ENCODE assay signal across 23 cellular contexts in the genomic region with DNA sequence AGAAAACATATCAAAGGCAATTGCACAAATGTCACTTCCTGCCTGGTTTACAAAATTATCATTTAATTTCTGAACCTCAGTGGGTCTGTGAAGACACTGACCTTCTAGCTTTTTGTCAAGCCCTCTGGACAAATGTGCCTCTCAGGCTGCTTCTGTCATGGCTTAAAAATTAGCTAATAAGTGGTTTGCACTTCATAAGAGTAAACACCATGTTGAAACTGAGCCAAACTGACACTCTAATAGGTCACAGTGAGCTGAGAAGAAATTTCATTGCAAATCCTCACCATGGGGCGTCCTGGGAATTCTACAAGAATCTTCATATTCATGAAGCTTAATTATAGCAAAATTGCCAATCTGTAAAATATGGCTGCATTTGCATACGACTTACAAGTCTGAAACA.
DNase-seq lines count a peak whose midpoint lies in the region; ATAC-seq, FAIRE-seq and TF ChIP-seq lines count a peak whose summit lies in the region.
"Had no signal": no experiment of that assay in that cellular context is flagged by ENCODE, and none has a peak within 500 bp of the region (broad histone marks: within the 10 kb centered on the region; RNA-seq: fewer than 3 reads in every experiment).

No MANE protein-coding gene starts in this region.

- DNase-seq in HepG2 (ENCODE audit: low spot score), result no peak
- peak; percentile 15 for DNase-seq in NCI-H146 treated with DMSO at 0.1 percent for 48 hours (lab: John Stamatoyannopoulos, UW; ENCODE audit: unreplicated experiment)
- no peak for DNase-seq in stimulated activated naive CD8-positive, alpha-beta T cell treated with anti-CD3 and anti-CD28 coated beads, Interleukin-15, Interleukin-2, amounts not matched to agents 100 U/mL and 50 U/mL, for 24 hours
- DNase-seq: activated CD4-positive, alpha-beta T cell treated with anti-CD3 and anti-CD28 coated beads for 4 hours; activated T-cell treated with anti-CD3 and anti-CD28 coated beads, Interleukin-2, amount 50 U/mL, for 4 hours; C1 segment of cervical spinal cord; Calu3; effector CD4-positive, alpha-beta T cell; heart left ventricle; naive thymus-derived CD8-positive, alpha-beta T cell; NCI-H1048; small intestine; stimulated activated CD4-positive, alpha-beta T cell treated with anti-CD3 and anti-CD28 coated beads, Interleukin-2, amount 100 ng/mL, for 24 hours; T-helper 2 cell had no signal

- H3K27me3 ChIP-seq in liver (ENCODE audit: control insufficient read depth in 4 of 4, insufficient read depth in 4 of 4, low read length in 3 of 4) (no peaks in the 10 kb centered on the region), HepG2 (ENCODE audit: control insufficient read depth in 1 of 2, insufficient read depth in 2 of 2, low read length in 2 of 2) (no peaks in the 10 kb centered on the region)
- H3K27me3 ChIP-seq: body of pancreas had no signal

- FAIRE-seq in HepG2 (lab: Jason Lieb, UNC), result no peak
- FAIRE-seq: small intestine, urothelium cell line had no signal

- in situ Hi-C loops in HepG2 (cut with HindIII; ENCODE audit: extremely low pct_ligation_motif_present, low pct_unique_long_range_greater_than_20kb), result no loop called here

- intact Hi-C loops in HepG2 (cut with micrococcal nuclease; ENCODE audit: unreplicated experiment), result no loop called here

- TF ChIP-seq POLR2A in HepG2 (IDR thresholded peaks at IDR 0.05; ENCODE audit: insufficient read depth in 1 of 2, low read depth in 2 of 2, low read length in 2 of 2), result no peak

- no peak overlapping the region for H3K9ac ChIP-seq in liver (ENCODE audit: low read depth in 1 of 2, low read length in 2 of 2)
- H3K9ac ChIP-seq in HepG2 (ENCODE audit: insufficient read depth, low read depth, low read length), result no peak overlapping the region

- H3K4me3 ChIP-seq in liver (ENCODE audit: low read depth in 1 of 3, low read length in 3 of 3) (no peak overlapping the region), HepG2 (replicated peaks in 1 of 3; ENCODE audit: insufficient read depth in 1 of 3, low read depth in 2 of 3, low read length in 3 of 3) (no peak overlapping the region)
- H3K4me3 ChIP-seq: body of pancreas, heart left ventricle had no signal

- no peak overlapping the region for H3K27ac ChIP-seq in liver (ENCODE audit: low read depth in 1 of 2, low read length in 2 of 2)
- H3K27ac ChIP-seq in HepG2 (ENCODE audit: extremely low read length, insufficient read depth, low read length), result no peak overlapping the region
- peak overlapping the region; percentile 17; the same call in 1 of the 2 replicates for H3K27ac ChIP-seq in VCaP
- H3K27ac ChIP-seq: body of pancreas, epithelial cell of prostate, heart left ventricle had no signal

- TF ChIP-seq RAD21 in liver (IDR thresholded peaks at IDR 0.05) (no peak), HepG2 (CRISPR knock-in tag; IDR thresholded peaks at IDR 0.05) (no peak)

- no peak overlapping the region for H2AFZ ChIP-seq in HepG2 (ENCODE audit: low read length)

- H3K36me3 ChIP-seq in liver (ENCODE audit: control insufficient read depth in 4 of 4, insufficient read depth in 3 of 4, low read depth in 1 of 4, low read length in 3 of 4) (no peaks in the 10 kb centered on the region), HepG2 (replicated peaks in 1 of 2; ENCODE audit: control insufficient read depth in 1 of 2, insufficient read depth in 2 of 2, low read length in 2 of 2) (no peaks in the 10 kb centered on the region)
- H3K36me3 ChIP-seq: heart left ventricle had no signal

- CTCF ChIA-PET in HepG2 (lab: Yijun Ruan, JAX; ENCODE audit: low intra/inter-chr PET ratio, low total read pairs), result no interaction called here

- H3K4me1 ChIP-seq in liver (ENCODE audit: control insufficient read depth in 4 of 4, insufficient read depth in 4 of 4, low read length in 3 of 4), result no peaks in the 10 kb centered on the region
- H3K4me1 ChIP-seq in HepG2 (ENCODE audit: insufficient read depth, low read length), result no peaks in the 10 kb centered on the region
- H3K4me1 ChIP-seq: heart left ventricle had no signal

- TF ChIP-seq CTCF in liver (IDR thresholded peaks at IDR 0.05; ENCODE audit: low read depth, low read length, missing input control) (no peak), HepG2 (CRISPR knock-in tag; IDR thresholded peaks at IDR 0.05) (no peak), VCaP (conservative IDR thresholded peaks at IDR 0.05) (no peak)

- POLR2A ChIA-PET in HepG2 (lab: Yijun Ruan, JAX), result no interaction called here

- H3K9me3 ChIP-seq in liver (ENCODE audit: control insufficient read depth in 4 of 4, low read length in 3 of 4) (peaks cover 0 to 4% (median 1%) of the 10 kb centered on the region in 4 donors), HepG2 (ENCODE audit: low read length) (peaks cover 95% of the 10 kb centered on the region)
- H3K9me3 ChIP-seq: body of pancreas, heart left ventricle had no signal

- no TSS peak for BruUV-seq in HepG2 (replicated peaks; lab: Mats Ljungman, UMichigan)

- WGBS in liver, result 44% methylated on average over 2 of the region's 2 CpGs
- 5% methylated on average over 2 of the region's 2 CpGs for WGBS in HepG2 (ENCODE audit: low lambda C conversion rate)

- no peak overlapping the region for H3K4me2 ChIP-seq in HepG2 (ENCODE audit: low read depth, low read length)

- TF ChIP-seq EP300 in HepG2 (IDR thresholded peaks at IDR 0.05; ENCODE audit: low read depth in 2 of 2, low read length in 2 of 2) (no peak), HepG2 (CRISPR knock-in tag; IDR thresholded peaks at IDR 0.05; ENCODE audit: borderline replicate concordance) (no peak)

- no peaks in the 10 kb centered on the region for H4K20me1 ChIP-seq in HepG2 (ENCODE audit: insufficient read depth, low read length)

- no peaks in the 10 kb centered on the region for H3K79me2 ChIP-seq in HepG2 (ENCODE audit: insufficient read depth, low read length)

- ATAC-seq in HepG2, result no peak
- no peak for ATAC-seq in HG03025 (IDR thresholded peaks at IDR 0.05; ENCODE audit: low FRiP score, unreplicated experiment)
- ATAC-seq in GM21825 (IDR thresholded peaks at IDR 0.05; ENCODE audit: unreplicated experiment), result no peak
- ATAC-seq in stimulated activated naive CD8-positive, alpha-beta T cell treated with anti-CD3 and anti-CD28 coated beads, Interleukin-15, Interleukin-2, amounts not matched to agents 100 U/mL and 50 U/mL, for 24 hours, result no peak
- ATAC-seq: activated T-cell treated with anti-CD3 and anti-CD28 coated beads, Interleukin-2, amount 50 U/mL, for 4 hours; body of pancreas; HCT116; heart left ventricle; naive thymus-derived CD8-positive, alpha-beta T cell; SK-N-SH treated with all-trans-retinoic acid at 6 μM for 48 hours had no signal

TF ChIP-seq in liver, 16 proteins besides CTCF, POLR2A, EP300 and RAD21:
- peak; percentile 30 for TF ChIP-seq FOXA2 (IDR thresholded peaks at IDR 0.05)
- TF ChIP-seq GABPA (IDR thresholded peaks at IDR 0.05 in 1 of 2, conservative IDR thresholded peaks at IDR 0.05 in 1 of 2), result no peak
- TF ChIP-seq TAF1 (conservative IDR thresholded peaks at IDR 0.05), result no peak
- no peak for TF ChIP-seq HNF4G (IDR thresholded peaks at IDR 0.05)

TF ChIP-seq in HepG2, 621 proteins besides CTCF, POLR2A, EP300 and RAD21 (continues in another document):
- TF ChIP-seq TCF12 (IDR thresholded peaks at IDR 0.05) (no peak), TCF12 (CRISPR knock-in tag; IDR thresholded peaks at IDR 0.05) (no peak), GATA4 (IDR thresholded peaks at IDR 0.05; ENCODE audit: borderline replicate concordance, low read depth) (no peak), CCDC6 (CRISPR knock-in tag; IDR thresholded peaks at IDR 0.05) (no peak), ZBTB20 (CRISPR knock-in tag; IDR thresholded peaks at IDR 0.05; ENCODE audit: borderline replicate concordance, low read depth) (no peak), ZZZ3 (CRISPR knock-in tag; IDR thresholded peaks at IDR 0.05; ENCODE audit: borderline replicate concordance) (no peak), MAZ (IDR thresholded peaks at IDR 0.05; ENCODE audit: borderline replicate concordance, low read depth, low read length) (no peak), MAZ (CRISPR knock-in tag; IDR thresholded peaks at IDR 0.05; ENCODE audit: low read depth) (no peak)
- TF ChIP-seq, protein P1, sequence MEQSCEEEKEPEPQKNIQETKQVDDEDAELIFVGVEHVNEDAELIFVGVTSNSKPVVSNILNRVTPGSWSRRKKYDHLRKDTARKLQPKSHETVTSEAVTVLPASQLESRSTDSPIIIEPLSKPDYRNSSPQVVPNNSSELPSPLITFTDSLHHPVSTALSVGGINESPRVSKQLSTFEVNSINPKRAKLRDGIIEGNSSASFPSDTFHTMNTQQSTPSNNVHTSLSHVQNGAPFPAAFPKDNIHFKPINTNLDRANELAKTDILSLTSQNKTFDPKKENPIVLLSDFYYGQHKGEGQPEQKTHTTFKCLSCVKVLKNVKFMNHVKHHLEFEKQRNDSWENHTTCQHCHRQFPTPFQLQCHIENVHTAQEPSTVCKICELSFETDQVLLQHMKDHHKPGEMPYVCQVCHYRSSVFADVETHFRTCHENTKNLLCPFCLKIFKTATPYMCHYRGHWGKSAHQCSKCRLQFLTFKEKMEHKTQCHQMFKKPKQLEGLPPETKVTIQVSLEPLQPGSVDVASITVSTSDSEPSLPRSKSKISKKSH (CRISPR knock-in tag; IDR thresholded peaks at IDR 0.05; ENCODE audit: borderline replicate concordance), result no peak
- TF ChIP-seq, protein P2, sequence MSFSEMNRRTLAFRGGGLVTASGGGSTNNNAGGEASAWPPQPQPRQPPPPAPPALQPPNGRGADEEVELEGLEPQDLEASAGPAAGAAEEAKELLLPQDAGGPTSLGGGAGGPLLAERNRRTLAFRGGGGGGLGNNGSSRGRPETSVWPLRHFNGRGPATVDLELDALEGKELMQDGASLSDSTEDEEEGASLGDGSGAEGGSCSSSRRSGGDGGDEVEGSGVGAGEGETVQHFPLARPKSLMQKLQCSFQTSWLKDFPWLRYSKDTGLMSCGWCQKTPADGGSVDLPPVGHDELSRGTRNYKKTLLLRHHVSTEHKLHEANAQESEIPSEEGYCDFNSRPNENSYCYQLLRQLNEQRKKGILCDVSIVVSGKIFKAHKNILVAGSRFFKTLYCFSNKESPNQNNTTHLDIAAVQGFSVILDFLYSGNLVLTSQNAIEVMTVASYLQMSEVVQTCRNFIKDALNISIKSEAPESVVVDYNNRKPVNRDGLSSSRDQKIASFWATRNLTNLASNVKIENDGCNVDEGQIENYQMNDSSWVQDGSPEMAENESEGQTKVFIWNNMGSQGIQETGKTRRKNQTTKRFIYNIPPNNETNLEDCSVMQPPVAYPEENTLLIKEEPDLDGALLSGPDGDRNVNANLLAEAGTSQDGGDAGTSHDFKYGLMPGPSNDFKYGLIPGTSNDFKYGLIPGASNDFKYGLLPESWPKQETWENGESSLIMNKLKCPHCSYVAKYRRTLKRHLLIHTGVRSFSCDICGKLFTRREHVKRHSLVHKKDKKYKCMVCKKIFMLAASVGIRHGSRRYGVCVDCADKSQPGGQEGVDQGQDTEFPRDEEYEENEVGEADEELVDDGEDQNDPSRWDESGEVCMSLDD (CRISPR knock-in tag; IDR thresholded peaks at IDR 0.05; ENCODE audit: borderline replicate concordance), result no peak
